Comparison of ENCODE assay signal across 20 cellular contexts in the genomic region with DNA sequence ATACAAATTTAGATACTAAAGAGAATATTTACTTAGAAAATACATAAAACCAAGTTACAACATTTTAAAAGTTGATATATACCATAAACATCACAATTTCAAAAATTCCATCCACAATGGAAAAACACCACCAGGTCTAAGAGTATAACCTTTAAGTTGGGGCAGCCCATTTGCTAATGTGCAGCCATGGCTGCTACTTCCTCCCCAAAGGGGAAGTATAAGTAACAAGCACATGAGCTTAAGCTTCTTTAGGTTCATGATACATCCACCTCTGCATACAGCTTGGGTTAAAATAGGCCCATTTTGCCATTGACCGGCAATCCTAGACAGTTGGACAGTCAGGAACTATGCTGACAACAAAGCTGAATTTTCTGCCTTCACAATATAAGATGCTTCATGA. TPM values are rescaled to one million over a fixed set of nuclear protein-coding genes. Genes with fewer than 3 reads are reported as not detected.
"Had no signal": no experiment of that assay in that cellular context is flagged by ENCODE, and none has a peak within 500 bp of the region (broad histone marks: within the 10 kb centered on the region; RNA-seq: fewer than 3 reads in every experiment).

No MANE protein-coding gene starts in this region.

- H3K27me3 ChIP-seq: heart left ventricle, spleen, tibial artery had no signal

- H3K9me3 ChIP-seq: heart left ventricle, mucosa of descending colon, spleen, tibial artery had no signal

- H3K4me3 ChIP-seq: coronary artery, heart left ventricle, mucosa of descending colon, spleen, tibial artery had no signal

- H3K27ac ChIP-seq: coronary artery, heart left ventricle, spleen had no signal

- DNase-seq: effector CD4-positive, alpha-beta T cell; endodermal cell; erythroblast; foreskin melanocyte; heart left ventricle; hippocampal formation; left colon; left ventricle myocardium superior; mucosa of descending colon; naive thymus-derived CD8-positive, alpha-beta T cell; posterior cingulate gyrus; spleen; stimulated activated CD4-positive, alpha-beta T cell treated with anti-CD3 and anti-CD28 coated beads, Interleukin-15, amount 100 ng/mL, for 24 hours; stimulated activated CD4-positive, alpha-beta T cell treated with anti-CD3 and anti-CD28 coated beads, Interleukin-1b, Interleukin-23, amount 100 ng/mL, for 48 hours; stimulated activated CD4-positive, alpha-beta T cell treated with anti-CD3 and anti-CD28 coated beads, Interleukin-4, amount 100 ng/mL, for 24 hours; tibial artery had no signal

- FAIRE-seq: endothelial cell of umbilical vein had no signal

- H3K4me1 ChIP-seq: spleen had no signal

- H3K36me3 ChIP-seq: spleen, tibial artery had no signal

- ATAC-seq: heart left ventricle; left colon; left ventricle myocardium superior; mucosa of descending colon; naive thymus-derived CD8-positive, alpha-beta T cell; sciatic nerve; stimulated activated memory B cell treated with anti-CD40 and anti-IgM and Interleukin-4, amounts not matched to agents 10 μg/mL and 1 μg/mL and 100 μg/mL, for 72 hours had no signal

RNA-seq across cellular contexts. Expression of gene GASK1B, which starts 16.6 kb away (rescaled TPM):
- polyA plus RNA-seq: naive thymus-derived CD8-positive, alpha-beta T cell had no signal

RNA-seq across cellular contexts. Expression of gene TMEM144, which starts 20.9 kb away (rescaled TPM):
- total RNA-seq: naive thymus-derived CD8-positive, alpha-beta T cell had no signal
- polyA plus RNA-seq: naive thymus-derived CD8-positive, alpha-beta T cell had no signal
